Comparison of ENCODE assay signal across 16 cellular contexts in genomic region chr21:33424214-33424613, GRCh38. TPM values are rescaled to one million over a fixed set of nuclear protein-coding genes. Genes with fewer than 3 reads are reported as not detected.
DNase-seq lines count a peak whose midpoint lies in the region; ATAC-seq and TF ChIP-seq lines count a peak whose summit lies in the region.
"Had no signal": no experiment of that assay in that cellular context is flagged by ENCODE, and none has a peak within 500 bp of the region (broad histone marks: within the 10 kb centered on the region; RNA-seq: fewer than 3 reads in every experiment).

No MANE protein-coding gene starts in this region.

- H3K9me3 Mint-ChIP-seq in memory B cell: no peaks in the 10 kb centered on the region
- H3K9me3 Mint-ChIP-seq: CD4-positive, alpha-beta T cell; HFFc6 had no signal

- peaks cover 31% of the 10 kb centered on the region for H3K36me3 Mint-ChIP-seq in memory B cell

- DNase-seq in RWPE1 (ENCODE audit: low spot score) (no peak), memory B cell (ENCODE audit: low spot score in 2 of 2) (no peak), spleen (peak; percentile 3), medulla oblongata (ENCODE audit: extremely low spot score) (no peak), NCI-H2171 (lab: John Stamatoyannopoulos, UW) (no peak)
- DNase-seq: ACHN; BE2C; C1 segment of cervical spinal cord; Caco-2; CD4-positive, alpha-beta T cell; GOT3; H7; HFFc6; IMR-90 had no signal

- CTCF ChIA-PET in RWPE1 (lab: Yijun Ruan, JAX): no interaction called here

- no peaks in the 10 kb centered on the region for H3K9me3 ChIP-seq in spleen
- H3K9me3 ChIP-seq: BE2C, Caco-2 had no signal

- peak overlapping the region; percentile 62 for H3K27ac Mint-ChIP-seq in memory B cell
- H3K27ac Mint-ChIP-seq: CD4-positive, alpha-beta T cell; HFFc6 had no signal

- H3K4me3 ChIP-seq in spleen: no peak overlapping the region

- TF ChIP-seq POLR2A in spleen (IDR thresholded peaks at IDR 0.05): no peak

- POLR2A ChIA-PET in RWPE1 (lab: Yijun Ruan, JAX; ENCODE audit: low non-redundant PET): no interaction called here

- peaks cover 0 to 41% (median 6%) of the 10 kb centered on the region in 6 donors for H3K4me1 ChIP-seq in spleen
- H3K4me1 ChIP-seq: BE2C had no signal

- peak overlapping the region; percentile 66 for H3K27ac ChIP-seq in RWPE1
- no peak overlapping the region for H3K27ac ChIP-seq in spleen

- no peak for TF ChIP-seq CTCF in RWPE1 (conservative IDR thresholded peaks at IDR 0.05; ENCODE audit: low read depth)
- TF ChIP-seq CTCF in spleen (IDR thresholded peaks at IDR 0.05 in 8 of 11, conservative IDR thresholded peaks at IDR 0.05 in 3 of 11): no peak

- H3K36me3 ChIP-seq in spleen: peaks cover 0 to 100% (median 93%) of the 10 kb centered on the region in 6 donors

- intact Hi-C loops in spleen (cut with DNase I; ENCODE audit: low total_unique reads): no loop called here

- 92 to 95% (median 93%) methylated on average over 9 of the region's 9 CpGs for WGBS in spleen, 5 donors

- H3K27me3 Mint-ChIP-seq in memory B cell: no peaks in the 10 kb centered on the region
- H3K27me3 Mint-ChIP-seq: CD4-positive, alpha-beta T cell had no signal

- ATAC-seq in memory B cell (ENCODE audit: low read depth): no peak
- no peak for ATAC-seq in HG03571 (IDR thresholded peaks at IDR 0.05; ENCODE audit: unreplicated experiment)
- ATAC-seq: HCT116 had no signal

- no peak overlapping the region for H3K4me3 Mint-ChIP-seq in memory B cell
- H3K4me3 Mint-ChIP-seq: CD4-positive, alpha-beta T cell; HFFc6 had no signal

- H3K4me1 Mint-ChIP-seq in memory B cell: peaks cover 13% of the 10 kb centered on the region

- H3K27me3 ChIP-seq in spleen (replicated peaks in 1 of 7): no peaks in the 10 kb centered on the region
- H3K27me3 ChIP-seq: BE2C had no signal

RNA-seq across cellular contexts. Expression of gene IFNGR2, which starts 21.0 kb away (rescaled TPM):
- total RNA-seq in spleen: 100 to 1,000 TPM in 5 of 7 donors, 10 to 100 TPM in 2; 87.1 to 133 (median 114) TPM
- polyA plus RNA-seq in spleen: 10 to 100 TPM; 73.6 to 77.9 (median 77.4) TPM

RNA-seq across cellular contexts. Expression of gene TMEM50B, which starts 55.6 kb away (rescaled TPM):
- total RNA-seq in spleen: 10 to 100 TPM; 31.3 to 78.5 (median 47.2) TPM
- polyA plus RNA-seq in spleen: 10 to 100 TPM; 30.7 to 44.7 (median 40.3) TPM
